In genomic region chr9:128117613-128118471, GRCh38 we compare ENCODE assay signal across 8 cellular contexts. TPM values are rescaled to one million over a fixed set of nuclear protein-coding genes. Genes with fewer than 3 reads are reported as not detected.
DNase-seq lines count a peak whose midpoint lies in the region; ATAC-seq, FAIRE-seq and TF ChIP-seq lines count a peak whose summit lies in the region.

No MANE protein-coding gene starts in this region.

- H3K4me3 Mint-ChIP-seq in IgD-negative memory B cell (peak overlapping the region in 2 of 4 donors; percentile 32 to 46), mesothelial cell of epicardium (peak overlapping the region; percentile 22)

- H3K9ac ChIP-seq in OCI-LY3 (ENCODE audit: low read length), result peak overlapping the region; percentile 16; the same call in 1 of the 2 replicates

- H3K36me3 Mint-ChIP-seq in IgD-negative memory B cell (no peaks in the 10 kb centered on the region), mesothelial cell of epicardium (peaks cover 8% of the 10 kb centered on the region)

- peaks cover 43% of the 10 kb centered on the region for H3K4me1 ChIP-seq in OCI-LY3 (ENCODE audit: low read length)

- peaks cover 40% of the 10 kb centered on the region for H3K36me3 ChIP-seq in OCI-LY3 (replicated peaks; ENCODE audit: low read depth, low read length)

- H3K4me1 Mint-ChIP-seq in IgD-negative memory B cell (peaks cover 12 to 15% (median 14%) of the 10 kb centered on the region in 3 donors), mesothelial cell of epicardium (peaks cover 3% of the 10 kb centered on the region)

- peak overlapping the region; percentile 39 for H3K27ac ChIP-seq in OCI-LY3 (ENCODE audit: low read length)

- DNase-seq in GM13976 (ENCODE audit: low spot score), result peak; percentile 93
- DNase-seq in activated CD8-positive, alpha-beta memory T cell treated with anti-CD3 and anti-CD28 coated beads, Interleukin-2, amount 50 U/mL, for 24 hours (ENCODE audit: extremely low read depth), result peak; percentile 95
- DNase-seq in mesothelial cell of epicardium (ENCODE audit: low spot score in 2 of 2, unreplicated experiment in 2 of 2), result peak; percentile 90 to 99
- DNase-seq in stimulated activated CD8-positive, alpha-beta memory T cell treated with anti-CD3 and anti-CD28 coated beads, Interleukin-2, amount 100 ng/mL, for 1 hour (ENCODE audit: low read depth in 2 of 2), result peak; percentile 96

- H4K20me1 ChIP-seq in OCI-LY3 (ENCODE audit: insufficient read depth, low read length), result no peaks in the 10 kb centered on the region

- no peaks in the 10 kb centered on the region for H3K27me3 ChIP-seq in OCI-LY3 (ENCODE audit: low read depth, low read length)

- peak overlapping the region; percentile 29; the same call in 1 of the 2 replicates for H3K4me2 ChIP-seq in OCI-LY3 (ENCODE audit: low read length)

- H2AFZ ChIP-seq in OCI-LY3 (ENCODE audit: low read depth, low read length), result no peak overlapping the region

- H3K27ac Mint-ChIP-seq in IgD-negative memory B cell, result peak overlapping the region; percentile 50 to 95 (median 63)
- no peak overlapping the region for H3K27ac Mint-ChIP-seq in mesothelial cell of epicardium

- in situ Hi-C loops in GM13976 (cut with MboI; ENCODE audit: low sequenced_read_pairs, unreplicated experiment), result no loop called here

- TF ChIP-seq CTCF in GM13976 (IDR thresholded peaks at IDR 0.05; ENCODE audit: borderline replicate concordance, control extremely low read depth, extremely low read depth, insufficient read depth, missing control alignments), result peak; percentile 100
- peak; percentile 100 for TF ChIP-seq CTCF in OCI-LY3 (IDR thresholded peaks at IDR 0.05; ENCODE audit: low read depth, low read length)
- TF ChIP-seq CTCF in mesothelial cell of epicardium (IDR thresholded peaks at IDR 0.05; ENCODE audit: unreplicated experiment), result peak; percentile 100

- no peaks in the 10 kb centered on the region for H3K27me3 Mint-ChIP-seq in IgD-negative memory B cell
- no peaks in the 10 kb centered on the region for H3K27me3 Mint-ChIP-seq in mesothelial cell of epicardium (ENCODE audit: low read depth)

- H3K9me3 Mint-ChIP-seq in IgD-negative memory B cell (no peaks in the 10 kb centered on the region), mesothelial cell of epicardium (no peaks in the 10 kb centered on the region)

- peak; percentile 53 for FAIRE-seq in endometrium (lab: Jason Lieb, UNC)

- ATAC-seq in GM18519 (IDR thresholded peaks at IDR 0.05; ENCODE audit: low FRiP score, unreplicated experiment), result no peak

- no peaks in the 10 kb centered on the region for H3K79me2 ChIP-seq in OCI-LY3 (ENCODE audit: low read length)

- no peak overlapping the region for H3K4me3 ChIP-seq in OCI-LY3 (ENCODE audit: low read length)

- H3K9me3 ChIP-seq in OCI-LY3 (ENCODE audit: insufficient read depth, low read length), result no peaks in the 10 kb centered on the region

RNA-seq across cellular contexts. Expression of gene PTGES2, which starts 9.7 kb away (rescaled TPM):
- polyA plus RNA-seq in IgD-negative memory B cell, result 57.4 TPM
- 70.0 to 74.8 TPM (median 72.6 TPM) in 3 replicates for total RNA-seq in mesothelial cell of epicardium

RNA-seq across cellular contexts. Expression of gene LCN2, which starts 31.4 kb away (rescaled TPM):
- 1.5 TPM for polyA plus RNA-seq in IgD-negative memory B cell
- total RNA-seq in mesothelial cell of epicardium, result not detected in 3 replicates

RNA-seq across cellular contexts. Expression of gene BBLN, which starts 42.2 kb away (rescaled TPM):
- 145 TPM for polyA plus RNA-seq in IgD-negative memory B cell
- 60.7 to 64.4 TPM (median 63.1 TPM) in 3 replicates for total RNA-seq in mesothelial cell of epicardium

RNA-seq across cellular contexts. Expression of gene SLC25A25, which starts 49.8 kb away (rescaled TPM):
- 7.4 TPM for polyA plus RNA-seq in IgD-negative memory B cell
- 24.2 to 26.4 TPM (median 26.2 TPM) in 3 replicates for total RNA-seq in mesothelial cell of epicardium

RNA-seq across cellular contexts. Expression of gene NAIF1, which starts 50.7 kb away (rescaled TPM):
- polyA plus RNA-seq in IgD-negative memory B cell, result 12.7 TPM
- 8.5 to 9.2 TPM (median 8.9 TPM) in 3 replicates for total RNA-seq in mesothelial cell of epicardium
